8 cellular contexts compared by ENCODE assay signal in the genomic region with DNA sequence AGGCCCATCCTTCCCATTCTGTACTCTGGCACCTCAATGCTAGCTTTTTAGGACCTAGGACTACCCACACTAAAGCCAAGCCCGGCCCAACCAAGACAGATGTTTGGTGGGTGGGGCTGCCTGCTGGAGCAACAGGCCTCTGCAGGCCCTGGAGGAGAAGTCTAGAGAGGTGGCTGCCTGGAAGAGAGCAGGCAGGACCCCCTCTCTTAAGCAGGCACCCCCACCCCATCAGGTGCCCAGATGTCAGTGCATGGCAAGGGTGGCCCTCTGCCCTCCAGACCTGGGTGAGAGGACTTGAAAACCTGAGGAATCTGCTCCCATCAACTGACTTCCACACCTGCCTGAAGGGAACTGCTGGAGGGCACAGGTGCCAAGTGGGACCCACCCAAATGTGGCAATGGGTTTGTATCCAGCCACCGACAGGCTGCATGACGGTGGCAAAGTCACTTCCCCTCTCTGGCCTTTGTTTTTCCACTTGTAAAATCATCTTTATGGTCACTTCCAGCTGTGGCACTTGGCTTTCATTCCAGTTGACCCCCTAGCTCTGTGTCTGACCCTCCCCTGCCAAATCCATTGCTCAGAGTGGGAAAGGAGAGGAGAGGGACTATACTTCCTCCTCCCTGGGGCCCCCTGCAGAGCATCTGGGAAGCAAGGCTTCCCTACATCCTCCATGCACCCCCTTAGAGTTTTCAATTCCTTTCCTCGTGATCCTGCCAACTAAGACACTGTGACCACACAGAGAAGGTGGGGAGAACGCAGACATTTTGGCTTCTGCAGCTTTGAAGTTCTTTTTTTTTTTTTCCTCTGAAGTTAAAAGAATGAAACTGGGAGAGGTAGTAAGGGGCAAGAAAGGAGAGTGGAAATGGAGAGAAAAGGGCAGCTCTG. TPM values are rescaled to one million over a fixed set of nuclear protein-coding genes. Genes with fewer than 3 reads are reported as not detected.
DNase-seq lines count a peak whose midpoint lies in the region; ATAC-seq and TF ChIP-seq lines count a peak whose summit lies in the region.

No MANE protein-coding gene starts in this region.

- intact Hi-C loops in dorsolateral prefrontal cortex (cut with DNase I): no loop called here
- intact Hi-C loops in natural killer cell (cut with micrococcal nuclease): loop anchor here (2.0 to 5.0 kb wide), 2 partner anchors 14 to 104 kb away; a partner anchor contains a TSS

- H3K4me3 ChIP-seq in NB4 (ENCODE audit: low read depth, low read length): peak overlapping the region; percentile 32
- H3K4me3 ChIP-seq in dorsolateral prefrontal cortex: peak overlapping the region in 33 of 59 donors; percentile 55 to 80 (median 69)

- H3K9me3 Mint-ChIP-seq in natural killer cell: no peaks in the 10 kb centered on the region

- H3K27me3 ChIP-seq in dorsolateral prefrontal cortex: peaks cover 0 to 8% (median 0%) of the 10 kb centered on the region in 45 donors

- H3K27ac ChIP-seq in dorsolateral prefrontal cortex: peak overlapping the region in 49 of 59 donors; percentile 7 to 91 (median 81)

- peak overlapping the region; percentile 93 to 95 for H3K27ac Mint-ChIP-seq in natural killer cell

- TF ChIP-seq POLR2A in NB4 (IDR thresholded peaks at IDR 0.05; ENCODE audit: extremely low read depth, insufficient read length): no peak

- TF ChIP-seq CTCF in NB4 (IDR thresholded peaks at IDR 0.05; ENCODE audit: low read depth, low read length) (no peak), dorsolateral prefrontal cortex (IDR thresholded peaks at IDR 0.05 in 54 of 56, conservative IDR thresholded peaks at IDR 0.05 in 2 of 56; ENCODE audit: low read depth in 1 of 56, partially characterized antibody in 56 of 56) (no peak), natural killer cell (IDR thresholded peaks at IDR 0.05) (no peak)

- H3K27me3 Mint-ChIP-seq in natural killer cell (ENCODE audit: low read depth in 2 of 2): no peaks in the 10 kb centered on the region

- ATAC-seq in natural killer cell: no peak
- no peak for ATAC-seq in HG02970 (IDR thresholded peaks at IDR 0.05; ENCODE audit: low FRiP score, unreplicated experiment)
- ATAC-seq in GM18907 (IDR thresholded peaks at IDR 0.05; ENCODE audit: unreplicated experiment): no peak

- peaks cover 39 to 43% of the 10 kb centered on the region in 2 donors for H3K4me1 Mint-ChIP-seq in natural killer cell

- peak; percentile 46 for DNase-seq in AG20443 (ENCODE audit: low spot score)
- peak; percentile 40 for DNase-seq in NB4 (ENCODE audit: low read depth)
- peak in 3 of 10 donors; percentile 19 to 33 (median 32) for DNase-seq in dorsolateral prefrontal cortex
- DNase-seq in natural killer cell: no peak
- DNase-seq in activated CD4-positive, alpha-beta T cell treated with anti-CD3 and anti-CD28 coated beads, Interleukin-2, amount 50 U/mL, for 4 hours: no peak
- DNase-seq in germinal center (ENCODE audit: low spot score): no peak

- H3K36me3 Mint-ChIP-seq in natural killer cell: no peaks in the 10 kb centered on the region

- H3K4me3 Mint-ChIP-seq in natural killer cell: peak overlapping the region; percentile 93

RNA-seq across cellular contexts. Expression of a gene that starts 1.6 kb away (rescaled TPM):
- total RNA-seq in dorsolateral prefrontal cortex (10 to 100 TPM in 71 of 120 experiments, 1 to 10 TPM in 49; 4.4 to 25.7 (median 10.8) TPM), natural killer cell (100 to 1,000 TPM; 112 to 135 (median 117) TPM)

RNA-seq across cellular contexts. Expression of a gene that starts 10.5 kb away (rescaled TPM):
- total RNA-seq in dorsolateral prefrontal cortex (10 to 100 TPM; 45.7 to 81.6 (median 60.4) TPM), natural killer cell (100 to 1,000 TPM in 2 of 3 donors, 10 to 100 TPM in 1; 79.9 to 112 (median 103) TPM)

Comparison
In these comparisons a context has a peak if more than half of its experiments do, and no peak if none do; other contexts are left out.
1. DNase-seq: peak in AG20443 (single experiment) and NB4 (single experiment); none in natural killer cell (single experiment), activated CD4-positive, alpha-beta T cell treated with anti-CD3 and anti-CD28 coated beads, Interleukin-2, amount 50 U/mL, for 4 hours (0 of 2) and germinal center (single experiment).
2. RNA of a gene that starts 1.6 kb away (total RNA-seq): 112 to 135 TPM in natural killer cell; 4.4 to 25.7 TPM in dorsolateral prefrontal cortex; every median in the first group is over 4 times any median in the second.